In the genomic region with DNA sequence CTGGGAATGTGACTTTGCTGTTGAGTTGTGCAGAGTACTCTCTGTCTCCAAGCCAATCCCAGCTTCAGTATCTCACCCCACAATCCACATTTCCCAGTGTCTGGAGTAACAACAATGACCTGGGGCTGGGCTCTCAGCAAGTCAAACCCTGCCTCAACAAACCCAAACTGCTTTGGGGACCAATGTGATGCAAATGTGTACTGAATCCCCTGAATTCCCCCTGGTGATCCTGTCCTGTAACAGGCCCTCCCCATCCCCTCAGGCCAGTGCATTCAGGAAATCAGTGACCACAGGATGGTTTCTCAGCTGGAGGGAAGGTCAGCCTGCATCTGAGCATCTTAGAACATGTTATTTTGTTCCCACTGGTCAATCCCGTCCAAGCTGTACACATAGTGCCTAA, we compare ENCODE assay signal across 40 cellular contexts. TPM values are rescaled to one million over a fixed set of nuclear protein-coding genes. Genes with fewer than 3 reads are reported as not detected.
"Had no signal": no experiment of that assay in that cellular context is flagged by ENCODE, and none has a peak within 500 bp of the region (broad histone marks: within the 10 kb centered on the region; RNA-seq: fewer than 3 reads in every experiment).

No MANE protein-coding gene starts in this region.

- ATAC-seq: activated CD4-positive, CD25-positive, alpha-beta regulatory T cell treated with anti-CD3 and anti-CD28 coated beads, Interleukin-2, amount 50 U/mL, for 24 hours; gastroesophageal sphincter; left cardiac atrium; left ventricle myocardium superior; pancreas; stimulated activated naive B cell treated with anti-CD40 and anti-IgM and Interleukin-4, amounts not matched to agents 10 μg/mL and 1 μg/mL and 100 μg/mL, for 72 hours had no signal

- H3K4me3 ChIP-seq: coronary artery, dorsolateral prefrontal cortex, gastroesophageal sphincter, hepatocyte, pancreas, prostate gland, sigmoid colon, stomach, tibial artery had no signal

- H3K9me3 Mint-ChIP-seq: activated naive CD4-positive, alpha-beta T cell treated with anti-CD3 and anti-CD28 coated beads for 36 hours; activated naive CD8-positive, alpha-beta T cell treated with anti-CD3 and anti-CD28 coated beads, Interleukin-2, amount 10 ng/mL, durations not matched to agents 7 days and 5 days; activated T-helper 1 cell treated with anti-CD3 and anti-CD28 coated beads, Interleukin-12 subunit alpha, Interleukin-12 subunit beta, Interleukin-2, Interleukin-4 antibody, amounts not matched to agents 30 ng/mL and 10 ng/mL and 1 ng/mL, durations not matched to agents 14 hours and 24 hours and 36 hours; naive B cell; nephron progenitor cell; stimulated activated naive B cell treated with anti-CD40 and anti-IgM and Interleukin-4, amounts not matched to agents 10 μg/mL and 1 μg/mL and 100 μg/mL, for 72 hours; T-helper 1 cell treated with Interleukin-12 subunit alpha and Interleukin-12 subunit beta and Interleukin-4 antibody, amounts not matched to agents 30 μg/mL and 1 μg/mL, for 36 hours had no signal

- H3K9me3 ChIP-seq: gastroesophageal sphincter, pancreas, prostate gland, sigmoid colon, stomach, tibial artery had no signal

- H3K27ac Mint-ChIP-seq: activated naive CD4-positive, alpha-beta T cell treated with anti-CD3 and anti-CD28 coated beads for 36 hours; activated naive CD8-positive, alpha-beta T cell treated with anti-CD3 and anti-CD28 coated beads, Interleukin-2, amount 10 ng/mL, durations not matched to agents 7 days and 5 days; activated T-helper 1 cell treated with anti-CD3 and anti-CD28 coated beads, Interleukin-12 subunit alpha, Interleukin-12 subunit beta, Interleukin-2, Interleukin-4 antibody, amounts not matched to agents 30 ng/mL and 10 ng/mL and 1 ng/mL, durations not matched to agents 14 hours and 24 hours and 36 hours; stimulated activated naive B cell treated with anti-CD40 and anti-IgM and Interleukin-4, amounts not matched to agents 10 μg/mL and 1 μg/mL and 100 μg/mL, for 72 hours; T-helper 1 cell treated with Interleukin-12 subunit alpha and Interleukin-12 subunit beta and Interleukin-4 antibody, amounts not matched to agents 30 μg/mL and 1 μg/mL, for 36 hours had no signal

- H3K27ac ChIP-seq: brain microvascular endothelial cell, coronary artery, dorsolateral prefrontal cortex, gastroesophageal sphincter, hepatocyte, pancreas, prostate gland, sigmoid colon, stomach, tibial artery, VCaP had no signal

- H3K36me3 ChIP-seq: brain microvascular endothelial cell, gastroesophageal sphincter, pancreas, prostate gland, sigmoid colon, stomach, tibial artery had no signal

- H3K4me3 Mint-ChIP-seq: activated naive CD4-positive, alpha-beta T cell treated with anti-CD3 and anti-CD28 coated beads for 36 hours; activated naive CD8-positive, alpha-beta T cell treated with anti-CD3 and anti-CD28 coated beads, Interleukin-2, amount 10 ng/mL, durations not matched to agents 7 days and 5 days; activated T-helper 1 cell treated with anti-CD3 and anti-CD28 coated beads, Interleukin-12 subunit alpha, Interleukin-12 subunit beta, Interleukin-2, Interleukin-4 antibody, amounts not matched to agents 30 ng/mL and 10 ng/mL and 1 ng/mL, durations not matched to agents 14 hours and 24 hours and 36 hours; naive B cell; stimulated activated naive B cell treated with anti-CD40 and anti-IgM and Interleukin-4, amounts not matched to agents 10 μg/mL and 1 μg/mL and 100 μg/mL, for 72 hours; T-helper 1 cell treated with Interleukin-12 subunit alpha and Interleukin-12 subunit beta and Interleukin-4 antibody, amounts not matched to agents 30 μg/mL and 1 μg/mL, for 36 hours had no signal

- DNase-seq: activated CD4-positive, alpha-beta T cell treated with anti-CD3 and anti-CD28 coated beads for 48 hours; activated CD4-positive, alpha-beta T cell treated with anti-CD3 and anti-CD28 coated beads, Interleukin-2, amount 50 U/mL, for 48 hours; activated CD8-positive, alpha-beta memory T cell treated with anti-CD3 and anti-CD28 coated beads for 24 hours; activated effector memory CD4-positive, alpha-beta T cell treated with anti-CD3 and anti-CD28 coated beads, Interleukin-2, amount 50 U/mL, for 16 hours; activated naive CD4-positive, alpha-beta T cell treated with anti-CD3 and anti-CD28 coated beads for 36 hours; activated naive CD8-positive, alpha-beta T cell treated with anti-CD3 and anti-CD28 coated beads, Interleukin-2, amount 10 ng/mL, durations not matched to agents 7 days and 5 days; amniotic stem cell; brain microvascular endothelial cell; dorsolateral prefrontal cortex; effector memory CD4-positive, alpha-beta T cell; erythroblast; left cardiac atrium; left ventricle myocardium superior; naive B cell; nephron progenitor cell; nucleus accumbens; pancreas; retina; sigmoid colon; small intestine; stimulated activated CD4-positive, alpha-beta T cell treated with anti-CD3 and anti-CD28 coated beads, Interleukin-1b, Interleukin-23, amount 100 ng/mL, for 48 hours; stimulated activated CD4-positive, alpha-beta T cell treated with anti-CD3 and anti-CD28 coated beads, Interleukin-4, amount 100 ng/mL, for 4 hours; stimulated activated naive B cell treated with anti-CD40 and anti-IgM and Interleukin-4, amounts not matched to agents 10 μg/mL and 1 μg/mL and 100 μg/mL, for 72 hours; stomach; T-helper 9 cell; tibial artery had no signal

- H3K27me3 ChIP-seq: brain microvascular endothelial cell, dorsolateral prefrontal cortex, hepatocyte, pancreas, sigmoid colon had no signal

- H3K4me1 ChIP-seq: prostate gland had no signal

- H2AFZ ChIP-seq: hepatocyte had no signal

- H3K36me3 Mint-ChIP-seq: activated naive CD8-positive, alpha-beta T cell treated with anti-CD3 and anti-CD28 coated beads, Interleukin-2, amount 10 ng/mL, durations not matched to agents 7 days and 5 days; naive B cell; stimulated activated naive B cell treated with anti-CD40 and anti-IgM and Interleukin-4, amounts not matched to agents 10 μg/mL and 1 μg/mL and 100 μg/mL, for 72 hours had no signal

- H3K4me2 ChIP-seq: hepatocyte had no signal

- H3K79me2 ChIP-seq: hepatocyte had no signal

RNA-seq across cellular contexts. Expression of gene HAO2, which starts 36.7 kb away (rescaled TPM):
- total RNA-seq: activated naive CD4-positive, alpha-beta T cell treated with anti-CD3 and anti-CD28 coated beads for 36 hours; activated naive CD8-positive, alpha-beta T cell treated with anti-CD3 and anti-CD28 coated beads, Interleukin-2, amount 10 ng/mL, durations not matched to agents 7 days and 5 days; activated T-helper 1 cell treated with anti-CD3 and anti-CD28 coated beads, Interleukin-12 subunit alpha, Interleukin-12 subunit beta, Interleukin-2, Interleukin-4 antibody, amounts not matched to agents 30 ng/mL and 10 ng/mL and 1 ng/mL, durations not matched to agents 14 hours and 24 hours and 36 hours; astrocyte; cardiac septum; cerebellum; fibroblast of lung; fibroblast of villous mesenchyme; gastroesophageal sphincter; left cardiac atrium; left ventricle myocardium superior; lung microvascular endothelial cell; pancreas; prostate gland; sigmoid colon had no signal
